In the genomic region with DNA sequence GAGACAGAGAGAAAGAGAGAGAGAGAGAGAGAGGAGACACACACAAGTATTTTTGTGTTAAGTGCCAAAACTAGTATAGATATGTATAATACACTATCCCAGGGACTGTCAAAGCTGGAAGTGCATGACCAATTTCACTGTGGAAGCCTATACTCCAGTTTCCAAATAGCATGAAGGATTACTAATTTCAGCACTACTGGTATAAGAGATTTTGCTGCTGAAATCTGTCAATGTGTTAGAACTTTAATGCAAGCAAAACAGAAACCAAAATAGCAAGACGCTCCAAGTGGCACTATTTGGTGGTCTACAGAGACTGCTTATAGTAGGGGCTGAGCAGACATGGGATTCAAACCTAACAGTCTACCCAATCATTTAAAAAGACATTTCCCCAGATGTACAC, we compare ENCODE assay signal across 28 cellular contexts.
DNase-seq lines count a peak whose midpoint lies in the region; ATAC-seq and TF ChIP-seq lines count a peak whose summit lies in the region.
"Had no signal": no experiment of that assay in that cellular context is flagged by ENCODE, and none has a peak within 500 bp of the region (broad histone marks: within the 10 kb centered on the region; RNA-seq: fewer than 3 reads in every experiment).

No MANE protein-coding gene starts in this region.

- H3K9me3 Mint-ChIP-seq in activated CD8-positive, alpha-beta memory T cell treated with anti-CD3 and anti-CD28 coated beads, Interleukin-2, amount 10 ng/mL, durations not matched to agents 7 days and 5 days (ENCODE audit: low read depth), result no peaks in the 10 kb centered on the region
- H3K9me3 Mint-ChIP-seq in stimulated activated effector memory CD8-positive, alpha-beta T cell treated with anti-CD3 and anti-CD28 coated beads, Interleukin-12 subunit alpha, Interleukin-12 subunit beta, amount 100 ng/mL, for 72 hours, result no peaks in the 10 kb centered on the region
- H3K9me3 Mint-ChIP-seq: activated CD8-positive, alpha-beta T cell treated with anti-CD3 and anti-CD28 coated beads for 36 hours; activated naive CD8-positive, alpha-beta T cell treated with anti-CD3 and anti-CD28 coated beads, Interleukin-2, amount 50 U/mL, for 24 hours; activated T-helper 1 cell treated with anti-CD3 and anti-CD28 coated beads, Interleukin-12 subunit alpha, Interleukin-12 subunit beta, Interleukin-2, Interleukin-4 antibody, amounts not matched to agents 30 ng/mL and 10 ng/mL and 1 ng/mL, durations not matched to agents 14 hours and 24 hours and 36 hours; memory B cell; natural killer cell had no signal

- H3K36me3 Mint-ChIP-seq in activated CD8-positive, alpha-beta memory T cell treated with anti-CD3 and anti-CD28 coated beads, Interleukin-2, amount 10 ng/mL, durations not matched to agents 7 days and 5 days, result no peaks in the 10 kb centered on the region
- no peaks in the 10 kb centered on the region for H3K36me3 Mint-ChIP-seq in stimulated activated effector memory CD8-positive, alpha-beta T cell treated with anti-CD3 and anti-CD28 coated beads, Interleukin-12 subunit alpha, Interleukin-12 subunit beta, amount 100 ng/mL, for 72 hours
- H3K36me3 Mint-ChIP-seq: natural killer cell had no signal

- H2AFZ ChIP-seq in OCI-LY3 (ENCODE audit: low read depth, low read length), result no peak overlapping the region
- H2AFZ ChIP-seq: PC-9 had no signal

- no peaks in the 10 kb centered on the region for H3K79me2 ChIP-seq in OCI-LY3 (ENCODE audit: low read length)

- no peak for TF ChIP-seq CTCF in OCI-LY3 (IDR thresholded peaks at IDR 0.05; ENCODE audit: low read depth, low read length)

- ATAC-seq in activated CD8-positive, alpha-beta memory T cell treated with anti-CD3 and anti-CD28 coated beads, Interleukin-2, amount 10 ng/mL, durations not matched to agents 7 days and 5 days, result peak; percentile 75
- ATAC-seq in GM21619 (IDR thresholded peaks at IDR 0.05; ENCODE audit: unreplicated experiment) (peak; percentile 53), GM21528 (IDR thresholded peaks at IDR 0.05; ENCODE audit: low FRiP score, unreplicated experiment) (no peak)
- ATAC-seq in stimulated activated effector memory CD8-positive, alpha-beta T cell treated with anti-CD3 and anti-CD28 coated beads, Interleukin-12 subunit alpha, Interleukin-12 subunit beta, amount 100 ng/mL, for 72 hours, result peak; percentile 93
- ATAC-seq: activated CD8-positive, alpha-beta T cell treated with anti-CD3 and anti-CD28 coated beads for 36 hours; activated naive CD8-positive, alpha-beta T cell treated with anti-CD3 and anti-CD28 coated beads, Interleukin-2, amount 50 U/mL, for 24 hours; gastroesophageal sphincter; upper lobe of right lung had no signal

- H3K27ac Mint-ChIP-seq in activated CD8-positive, alpha-beta memory T cell treated with anti-CD3 and anti-CD28 coated beads, Interleukin-2, amount 10 ng/mL, durations not matched to agents 7 days and 5 days, result peak overlapping the region; percentile 24
- peak overlapping the region; percentile 32 for H3K27ac Mint-ChIP-seq in stimulated activated effector memory CD8-positive, alpha-beta T cell treated with anti-CD3 and anti-CD28 coated beads, Interleukin-12 subunit alpha, Interleukin-12 subunit beta, amount 100 ng/mL, for 72 hours
- H3K27ac Mint-ChIP-seq: activated CD8-positive, alpha-beta T cell treated with anti-CD3 and anti-CD28 coated beads for 36 hours; activated naive CD8-positive, alpha-beta T cell treated with anti-CD3 and anti-CD28 coated beads, Interleukin-2, amount 50 U/mL, for 24 hours; activated T-helper 1 cell treated with anti-CD3 and anti-CD28 coated beads, Interleukin-12 subunit alpha, Interleukin-12 subunit beta, Interleukin-2, Interleukin-4 antibody, amounts not matched to agents 30 ng/mL and 10 ng/mL and 1 ng/mL, durations not matched to agents 14 hours and 24 hours and 36 hours; natural killer cell had no signal

- CTCF ChIA-PET in activated CD8-positive, alpha-beta memory T cell treated with anti-CD3 and anti-CD28 coated beads, Interleukin-2, amount 10 ng/mL, durations not matched to agents 7 days and 5 days (lab: Charles Lee), result no interaction called here

- H4K20me1 ChIP-seq in OCI-LY3 (ENCODE audit: insufficient read depth, low read length), result no peaks in the 10 kb centered on the region
- H4K20me1 ChIP-seq: BLaER1 had no signal

- H3K4me2 ChIP-seq in OCI-LY3 (ENCODE audit: low read length), result peak overlapping the region; percentile 79
- H3K4me2 ChIP-seq: BLaER1, PC-9 had no signal

- H3K36me3 ChIP-seq in OCI-LY3 (replicated peaks; ENCODE audit: low read depth, low read length), result no peaks in the 10 kb centered on the region
- H3K36me3 ChIP-seq: BLaER1, breast epithelium, gastroesophageal sphincter, HAP-1, MG63, upper lobe of right lung had no signal

- peaks cover 17% of the 10 kb centered on the region for H3K4me1 Mint-ChIP-seq in activated CD8-positive, alpha-beta memory T cell treated with anti-CD3 and anti-CD28 coated beads, Interleukin-2, amount 10 ng/mL, durations not matched to agents 7 days and 5 days
- H3K4me1 Mint-ChIP-seq in stimulated activated effector memory CD8-positive, alpha-beta T cell treated with anti-CD3 and anti-CD28 coated beads, Interleukin-12 subunit alpha, Interleukin-12 subunit beta, amount 100 ng/mL, for 72 hours, result peaks cover 37% of the 10 kb centered on the region

- H3K9me3 ChIP-seq in OCI-LY3 (ENCODE audit: insufficient read depth, low read length), result no peaks in the 10 kb centered on the region
- H3K9me3 ChIP-seq: BLaER1, breast epithelium, gastroesophageal sphincter, HAP-1, MG63, upper lobe of right lung had no signal

- no peaks in the 10 kb centered on the region for H3K27me3 Mint-ChIP-seq in activated CD8-positive, alpha-beta memory T cell treated with anti-CD3 and anti-CD28 coated beads, Interleukin-2, amount 10 ng/mL, durations not matched to agents 7 days and 5 days
- H3K27me3 Mint-ChIP-seq: activated CD8-positive, alpha-beta T cell treated with anti-CD3 and anti-CD28 coated beads for 36 hours; activated naive CD8-positive, alpha-beta T cell treated with anti-CD3 and anti-CD28 coated beads, Interleukin-2, amount 50 U/mL, for 24 hours; memory B cell had no signal

- H3K4me3 Mint-ChIP-seq in activated CD8-positive, alpha-beta memory T cell treated with anti-CD3 and anti-CD28 coated beads, Interleukin-2, amount 10 ng/mL, durations not matched to agents 7 days and 5 days, result peak overlapping the region; percentile 38
- peak overlapping the region; percentile 14 for H3K4me3 Mint-ChIP-seq in stimulated activated effector memory CD8-positive, alpha-beta T cell treated with anti-CD3 and anti-CD28 coated beads, Interleukin-12 subunit alpha, Interleukin-12 subunit beta, amount 100 ng/mL, for 72 hours
- H3K4me3 Mint-ChIP-seq: activated CD8-positive, alpha-beta T cell treated with anti-CD3 and anti-CD28 coated beads for 36 hours; activated naive CD8-positive, alpha-beta T cell treated with anti-CD3 and anti-CD28 coated beads, Interleukin-2, amount 50 U/mL, for 24 hours; activated T-helper 1 cell treated with anti-CD3 and anti-CD28 coated beads, Interleukin-12 subunit alpha, Interleukin-12 subunit beta, Interleukin-2, Interleukin-4 antibody, amounts not matched to agents 30 ng/mL and 10 ng/mL and 1 ng/mL, durations not matched to agents 14 hours and 24 hours and 36 hours; natural killer cell had no signal

- peak overlapping the region; percentile 57 for H3K4me3 ChIP-seq in OCI-LY3 (ENCODE audit: low read length)
- H3K4me3 ChIP-seq: BLaER1, breast epithelium, gastroesophageal sphincter, HAP-1, MG63, PC-9, skin epidermis, upper lobe of right lung had no signal

- peak overlapping the region; percentile 74; the same call in 1 of the 2 replicates for H3K27ac ChIP-seq in OCI-LY3 (ENCODE audit: low read length)
- H3K27ac ChIP-seq: BLaER1, breast epithelium, gastroesophageal sphincter, PC-9, upper lobe of right lung had no signal

- H3K9ac ChIP-seq in OCI-LY3 (ENCODE audit: low read length), result peak overlapping the region; percentile 13
- H3K9ac ChIP-seq: BLaER1 had no signal

- DNase-seq in activated CD8-positive, alpha-beta memory T cell treated with anti-CD3 and anti-CD28 coated beads, Interleukin-2, amount 10 ng/mL, durations not matched to agents 7 days and 5 days, result no peak
- no peak for DNase-seq in activated CD8-positive, alpha-beta memory T cell treated with anti-CD3 and anti-CD28 coated beads for 24 hours
- no peak for DNase-seq in stimulated activated effector memory CD8-positive, alpha-beta T cell treated with anti-CD3 and anti-CD28 coated beads, Interleukin-12 subunit alpha, Interleukin-12 subunit beta, amount 100 ng/mL, for 72 hours (ENCODE audit: low spot score in 2 of 2)
- DNase-seq in COLO668 (lab: John Stamatoyannopoulos, UW; ENCODE audit: unreplicated experiment), result no peak
- no peak for DNase-seq in stimulated activated CD4-positive, alpha-beta T cell treated with anti-CD3 and anti-CD28 coated beads, Interleukin-2, amount 100 ng/mL, for 48 hours
- DNase-seq: activated CD8-positive, alpha-beta T cell treated with anti-CD3 and anti-CD28 coated beads for 36 hours; activated naive CD8-positive, alpha-beta T cell treated with anti-CD3 and anti-CD28 coated beads, Interleukin-2, amount 50 U/mL, for 24 hours; GDM1; IMR-90; kidney; MG63; natural killer cell; NCI-H146; NCI-H748 treated with DMSO at 0.1 percent for 48 hours; PC-9; SIG-M5; stimulated activated CD4-positive, alpha-beta T cell treated with anti-CD3 and anti-CD28 coated beads, Interleukin-4, amount 100 ng/mL, for 1 hour; upper lobe of right lung had no signal

- peaks cover 55% of the 10 kb centered on the region for H3K4me1 ChIP-seq in OCI-LY3 (ENCODE audit: low read length)
- H3K4me1 ChIP-seq: BLaER1, breast epithelium, HAP-1, upper lobe of right lung had no signal

- no peaks in the 10 kb centered on the region for H3K27me3 ChIP-seq in OCI-LY3 (ENCODE audit: low read depth, low read length)
- H3K27me3 ChIP-seq: BLaER1, breast epithelium, gastroesophageal sphincter, MG63, upper lobe of right lung had no signal
